Comparison of ENCODE assay signal across 8 cellular contexts in genomic region chr4:1130318-1131186, GRCh38. TPM values are rescaled to one million over a fixed set of nuclear protein-coding genes. Genes with fewer than 3 reads are reported as not detected.
DNase-seq lines count a peak whose midpoint lies in the region; ATAC-seq, FAIRE-seq and TF ChIP-seq lines count a peak whose summit lies in the region.

No MANE protein-coding gene starts in this region.

- TF ChIP-seq CTCF in WERI-Rb-1 (IDR thresholded peaks at IDR 0.05; ENCODE audit: low read depth, low read length) = peak; percentile 97
- TF ChIP-seq CTCF in breast epithelium (IDR thresholded peaks at IDR 0.05) = peak; percentile 96 to 98 (median 97)
- peak; percentile 98 for TF ChIP-seq CTCF in kidney (IDR thresholded peaks at IDR 0.05; ENCODE audit: borderline replicate concordance, extremely low read depth, insufficient read depth)

- no peak for ATAC-seq in HG02642 (IDR thresholded peaks at IDR 0.05; ENCODE audit: poor library complexity, unreplicated experiment)

- peaks cover 0 to 6% of the 10 kb centered on the region in 2 donors for H3K4me1 ChIP-seq in breast epithelium
- H3K4me1 ChIP-seq in kidney (ENCODE audit: control insufficient read depth in 1 of 2, insufficient read depth in 1 of 2, low read depth in 1 of 2, low read length in 2 of 2) = peaks cover 0 to 4% of the 10 kb centered on the region in 2 donors

- no peak for FAIRE-seq in kidney (lab: Jason Lieb, UNC)

- H3K9ac ChIP-seq in kidney (ENCODE audit: low read length in 2 of 2) = no peak overlapping the region

- no peak for TF ChIP-seq POLR2A in breast epithelium (IDR thresholded peaks at IDR 0.05)

- DNase-seq in GM04504 (ENCODE audit: low read depth) = peak; percentile 47
- peak; percentile 16 for DNase-seq in HCEC 1CT
- DNase-seq in NCI-H146 treated with DMSO at 0.1 percent for 48 hours (lab: John Stamatoyannopoulos, UW; ENCODE audit: unreplicated experiment) = peak; percentile 24
- DNase-seq in WERI-Rb-1 = peak; percentile 77
- DNase-seq in breast epithelium (ENCODE audit: low spot score in 2 of 2) = peak in 1 of 2 donors; percentile 44
- no peak for DNase-seq in kidney
- peak; percentile 53 to 73 for DNase-seq in stimulated activated CD4-positive, alpha-beta T cell treated with anti-CD3 and anti-CD28 coated beads, Interleukin-1b, Interleukin-23, amount 100 ng/mL, for 4 hours (ENCODE audit: low read depth in 2 of 2)

- H3K27ac ChIP-seq in WERI-Rb-1 = no peak overlapping the region
- no peak overlapping the region for H3K27ac ChIP-seq in breast epithelium
- no peak overlapping the region for H3K27ac ChIP-seq in kidney (ENCODE audit: low read depth in 2 of 2, low read length in 2 of 2)

- H3K9me3 ChIP-seq in WERI-Rb-1 (ENCODE audit: severe bottlenecking) (peaks cover 2% of the 10 kb centered on the region), breast epithelium (no peaks in the 10 kb centered on the region), kidney (ENCODE audit: control insufficient read depth in 1 of 2, low read length in 2 of 2) (no peaks in the 10 kb centered on the region)

- H3K4me3 ChIP-seq in WERI-Rb-1 (ENCODE audit: low read depth, low read length) (no peak overlapping the region), breast epithelium (no peak overlapping the region), kidney (ENCODE audit: low read length in 2 of 2) (no peak overlapping the region)

- no peaks in the 10 kb centered on the region for H3K27me3 ChIP-seq in WERI-Rb-1 (ENCODE audit: insufficient read depth, low read depth, severe bottlenecking)
- no peaks in the 10 kb centered on the region for H3K27me3 ChIP-seq in breast epithelium

- H3K36me3 ChIP-seq in WERI-Rb-1 = no peaks in the 10 kb centered on the region
- H3K36me3 ChIP-seq in breast epithelium = no peaks in the 10 kb centered on the region
- no peaks in the 10 kb centered on the region for H3K36me3 ChIP-seq in kidney (ENCODE audit: control insufficient read depth in 1 of 2, insufficient read depth in 2 of 2, low read length in 2 of 2)

- intact Hi-C loops in breast epithelium (cut with DNase I; ENCODE audit: low total_unique reads) (no loop called here), kidney (cut with DNase I) (loop anchor here (10.0 kb wide), 1 partner anchor 134 kb away; no protein-coding TSS in a partner anchor)

RNA-seq across cellular contexts. Expression of gene RNF212, which starts 17.2 kb away (rescaled TPM):
- 10 to 100 TPM in 1 of 3 donors, 1 to 10 TPM in 2; 5.1 to 15.7 (median 6.4) TPM for total RNA-seq in breast epithelium
- total RNA-seq in kidney = 5.3 TPM
- polyA plus RNA-seq in kidney (ENCODE audit: insufficient read depth, low read depth, low replicate concordance) = 20.8 TPM

RNA-seq across cellular contexts. Expression of gene SPON2, which starts 41.8 kb away (rescaled TPM):
- 10 to 100 TPM; 35.3 to 59.4 (median 36.1) TPM for total RNA-seq in breast epithelium
- 116 TPM for total RNA-seq in kidney
- polyA plus RNA-seq in kidney (ENCODE audit: insufficient read depth, low read depth, low replicate concordance) = 16.7 TPM
